ENCODE assay signal across 8 cellular contexts in genomic region chr1:144077167-144077841, GRCh38.
DNase-seq lines count a peak whose midpoint lies in the region; ATAC-seq, FAIRE-seq and TF ChIP-seq lines count a peak whose summit lies in the region.
"Not testable (repeated sequence)": the region's sequence is repeated elsewhere in the genome, so short reads cannot be mapped to it uniquely, and the experiment has no call there.

No MANE protein-coding gene starts in this region.

- peak overlapping the region; percentile 53 to 85 (median 78); a peak in 21 of 22 replicates for H3K4me2 ChIP-seq in BLaER1 treated with 17β-estradiol and CSF1 and Interleukin-3, amounts not matched to agents 10 nM and 100 nM
- H3K4me2 ChIP-seq in fibroblast of lung (ENCODE audit: extremely low read depth, insufficient read depth, low read length); HepG2 (ENCODE audit: low read depth, low read length): not testable (repeated sequence)

- POLR2A ChIA-PET in activated CD4-positive, alpha-beta T cell treated with anti-CD3 and anti-CD28 coated beads, Interleukin-2, amount 10 ng/mL, durations not matched to agents 7 days and 5 days (lab: Charles Lee); HepG2 (lab: Yijun Ruan, JAX): not testable (repeated sequence)

- not testable (repeated sequence) for H3K9me3 ChIP-seq in BLaER1 treated with 17β-estradiol and CSF1 and Interleukin-3, amounts not matched to agents 10 nM and 100 nM (replicated peaks in 1 of 11); ascending aorta; fibroblast of lung (ENCODE audit: control insufficient read depth, insufficient read depth, low read depth, low read length); HepG2 (ENCODE audit: low read length); prostate gland; thoracic aorta

- peak overlapping the region; percentile 67 for H3K4me3 Mint-ChIP-seq in activated CD4-positive, alpha-beta T cell treated with anti-CD3 and anti-CD28 coated beads, Interleukin-2, amount 10 ng/mL, durations not matched to agents 7 days and 5 days

- not testable (repeated sequence) for H3K4me1 ChIP-seq in BLaER1 treated with 17β-estradiol and CSF1 and Interleukin-3, amounts not matched to agents 10 nM and 100 nM; ascending aorta; fibroblast of lung (ENCODE audit: control insufficient read depth, extremely low read depth, insufficient read depth, low read length); HepG2 (ENCODE audit: insufficient read depth, low read length); prostate gland (replicated peaks); thoracic aorta (ENCODE audit: control insufficient read depth in 1 of 2, low read depth in 2 of 2)

- CTCF ChIA-PET in activated CD4-positive, alpha-beta T cell treated with anti-CD3 and anti-CD28 coated beads, Interleukin-2, amount 10 ng/mL, durations not matched to agents 7 days and 5 days (lab: Charles Lee); HepG2 (lab: Yijun Ruan, JAX; ENCODE audit: low intra/inter-chr PET ratio, low total read pairs): not testable (repeated sequence)

- 2% methylated on average over 93 of the region's 93 CpGs for WGBS in HepG2 (ENCODE audit: low lambda C conversion rate)
- under 1% methylated on average over 64 of the region's 93 CpGs for WGBS in prostate gland

- not testable (repeated sequence) for H3K27me3 Mint-ChIP-seq in activated CD4-positive, alpha-beta T cell treated with anti-CD3 and anti-CD28 coated beads, Interleukin-2, amount 10 ng/mL, durations not matched to agents 7 days and 5 days

- ATAC-seq in HepG2; thoracic aorta (ENCODE audit: insufficient number of reproducible peaks, low FRiP score, low read depth): not testable (repeated sequence)

- peak overlapping the region in 8 of 11 experiments; percentile 39 to 73 (median 56); a peak in 12 of 22 replicates for H3K9ac ChIP-seq in BLaER1 treated with 17β-estradiol and CSF1 and Interleukin-3, amounts not matched to agents 10 nM and 100 nM
- not testable (repeated sequence) for H3K9ac ChIP-seq in fibroblast of lung (ENCODE audit: insufficient read depth, low read length); HepG2 (ENCODE audit: insufficient read depth, low read depth, low read length)

- peak overlapping the region; percentile 79 for H3K27ac Mint-ChIP-seq in activated CD4-positive, alpha-beta T cell treated with anti-CD3 and anti-CD28 coated beads, Interleukin-2, amount 10 ng/mL, durations not matched to agents 7 days and 5 days

- DNase-seq in LNCaP clone FGC (ENCODE audit: low read depth); HepG2 (ENCODE audit: low spot score); thoracic aorta (ENCODE audit: low spot score): not testable (repeated sequence)
- DNase-seq in activated CD4-positive, alpha-beta T cell treated with anti-CD3 and anti-CD28 coated beads, Interleukin-2, amount 10 ng/mL, durations not matched to agents 7 days and 5 days: peak; percentile 37
- DNase-seq in ascending aorta (ENCODE audit: low spot score in 2 of 2) (peak in 1 of 2 donors; percentile 55), fibroblast of lung (ENCODE audit: low read depth in 2 of 2) (peak; percentile 17 to 20), prostate gland (ENCODE audit: low spot score) (peak; percentile 3)

- not testable (repeated sequence) for H2AFZ ChIP-seq in fibroblast of lung (ENCODE audit: low read length); HepG2 (ENCODE audit: low read length)

- H3K36me3 Mint-ChIP-seq in activated CD4-positive, alpha-beta T cell treated with anti-CD3 and anti-CD28 coated beads, Interleukin-2, amount 10 ng/mL, durations not matched to agents 7 days and 5 days (ENCODE audit: low read depth): not testable (repeated sequence)

- not testable (repeated sequence) for H4K20me1 ChIP-seq in BLaER1 treated with 17β-estradiol and CSF1 and Interleukin-3, amounts not matched to agents 10 nM and 100 nM; fibroblast of lung (ENCODE audit: control insufficient read depth, extremely low read depth, insufficient read depth, low read length); HepG2 (ENCODE audit: insufficient read depth, low read length)

- H3K4me3 ChIP-seq in BLaER1 treated with 17β-estradiol and CSF1 and Interleukin-3, amounts not matched to agents 10 nM and 100 nM: peak overlapping the region; percentile 55 to 72 (median 62)
- peak overlapping the region; percentile 36 for H3K4me3 ChIP-seq in LNCaP clone FGC (ENCODE audit: low read depth, low read length)
- H3K4me3 ChIP-seq in ascending aorta: peak overlapping the region; percentile 59 to 75
- peak overlapping the region in 2 of 4 experiments; percentile 33 to 55 for H3K4me3 ChIP-seq in fibroblast of lung (replicated peaks in 1 of 4; ENCODE audit: control extremely low read depth in 1 of 4, insufficient read depth in 1 of 4, low read depth in 3 of 4, low read length in 4 of 4)
- peak overlapping the region; percentile 52 to 66 (median 60); a peak in 4 of 6 replicates for H3K4me3 ChIP-seq in HepG2 (replicated peaks in 1 of 3; ENCODE audit: insufficient read depth in 1 of 3, low read depth in 2 of 3, low read length in 3 of 3)
- H3K4me3 ChIP-seq in prostate gland: peak overlapping the region in 1 of 2 donors; percentile 39
- peak overlapping the region; percentile 49 for H3K4me3 ChIP-seq in thoracic aorta

- TF ChIP-seq POLR2A in HepG2 (IDR thresholded peaks at IDR 0.05; ENCODE audit: insufficient read depth in 1 of 2, low read depth in 2 of 2, low read length in 2 of 2); prostate gland (IDR thresholded peaks at IDR 0.05): not testable (repeated sequence)

- H3K27me3 ChIP-seq in BLaER1 treated with 17β-estradiol and CSF1 and Interleukin-3, amounts not matched to agents 10 nM and 100 nM: peaks cover 4 to 17% (median 11%) of the 10 kb centered on the region in 11 experiments
- not testable (repeated sequence) for H3K27me3 ChIP-seq in ascending aorta; fibroblast of lung (ENCODE audit: control insufficient read depth, insufficient read depth, low read length); HepG2 (ENCODE audit: control insufficient read depth in 1 of 2, insufficient read depth in 2 of 2, low read length in 2 of 2); prostate gland (replicated peaks; ENCODE audit: insufficient read depth); thoracic aorta (replicated peaks; ENCODE audit: insufficient read depth)

- not testable (repeated sequence) for TF ChIP-seq RAD21 in HepG2 (CRISPR knock-in tag; IDR thresholded peaks at IDR 0.05)

- intact Hi-C loops in ascending aorta (cut with DNase I); HepG2 (cut with micrococcal nuclease; ENCODE audit: unreplicated experiment); prostate gland (cut with DNase I): not testable (repeated sequence)

- in situ Hi-C loops in HepG2 (cut with HindIII; ENCODE audit: extremely low pct_ligation_motif_present, low pct_unique_long_range_greater_than_20kb): not testable (repeated sequence)

- not testable (repeated sequence) for FAIRE-seq in HepG2 (lab: Jason Lieb, UNC)

- not testable (repeated sequence) for H3K4me1 Mint-ChIP-seq in activated CD4-positive, alpha-beta T cell treated with anti-CD3 and anti-CD28 coated beads, Interleukin-2, amount 10 ng/mL, durations not matched to agents 7 days and 5 days

- TF ChIP-seq CTCF in LNCaP clone FGC (IDR thresholded peaks at IDR 0.05; ENCODE audit: control insufficient read depth, extremely low read depth, insufficient read depth); ascending aorta (IDR thresholded peaks at IDR 0.05); fibroblast of lung (conservative IDR thresholded peaks at IDR 0.05 in 1 of 2, IDR thresholded peaks at IDR 0.05 in 1 of 2; ENCODE audit: low read depth in 1 of 2, low read length in 2 of 2); HepG2 (CRISPR knock-in tag; IDR thresholded peaks at IDR 0.05); prostate gland (IDR thresholded peaks at IDR 0.05); thoracic aorta (IDR thresholded peaks at IDR 0.05): not testable (repeated sequence)

- not testable (repeated sequence) for TF ChIP-seq EP300 in HepG2 (IDR thresholded peaks at IDR 0.05; ENCODE audit: low read depth in 2 of 2, low read length in 2 of 2); HepG2 (CRISPR knock-in tag; IDR thresholded peaks at IDR 0.05; ENCODE audit: borderline replicate concordance)

- not testable (repeated sequence) for H3K9me3 Mint-ChIP-seq in activated CD4-positive, alpha-beta T cell treated with anti-CD3 and anti-CD28 coated beads, Interleukin-2, amount 10 ng/mL, durations not matched to agents 7 days and 5 days

- not testable (repeated sequence) for BruUV-seq in HepG2 (replicated peaks; lab: Mats Ljungman, UMichigan)

- H3K79me2 ChIP-seq in fibroblast of lung (ENCODE audit: control insufficient read depth, insufficient read depth, low read length); HepG2 (ENCODE audit: insufficient read depth, low read length): not testable (repeated sequence)

- H3K27ac ChIP-seq in BLaER1 treated with 17β-estradiol and CSF1 and Interleukin-3, amounts not matched to agents 10 nM and 100 nM; ascending aorta; fibroblast of lung (ENCODE audit: insufficient read depth, low read length); HepG2 (ENCODE audit: extremely low read length, insufficient read depth, low read length); prostate gland; thoracic aorta: not testable (repeated sequence)

- H3K36me3 ChIP-seq in BLaER1 treated with 17β-estradiol and CSF1 and Interleukin-3, amounts not matched to agents 10 nM and 100 nM; ascending aorta; fibroblast of lung (ENCODE audit: control insufficient read depth, insufficient read depth, low read length); HepG2 (replicated peaks in 1 of 2; ENCODE audit: control insufficient read depth in 1 of 2, insufficient read depth in 2 of 2, low read length in 2 of 2); prostate gland; thoracic aorta: not testable (repeated sequence)

TF ChIP-seq in HepG2, 621 proteins besides CTCF, POLR2A, EP300 and RAD21 (continues in another document):
- peak; percentile 24 for TF ChIP-seq ASH2L (IDR thresholded peaks at IDR 0.05; ENCODE audit: insufficient read length, low read depth, low read length)
